Comparison of ENCODE assay signal across 19 cellular contexts in the genomic region with DNA sequence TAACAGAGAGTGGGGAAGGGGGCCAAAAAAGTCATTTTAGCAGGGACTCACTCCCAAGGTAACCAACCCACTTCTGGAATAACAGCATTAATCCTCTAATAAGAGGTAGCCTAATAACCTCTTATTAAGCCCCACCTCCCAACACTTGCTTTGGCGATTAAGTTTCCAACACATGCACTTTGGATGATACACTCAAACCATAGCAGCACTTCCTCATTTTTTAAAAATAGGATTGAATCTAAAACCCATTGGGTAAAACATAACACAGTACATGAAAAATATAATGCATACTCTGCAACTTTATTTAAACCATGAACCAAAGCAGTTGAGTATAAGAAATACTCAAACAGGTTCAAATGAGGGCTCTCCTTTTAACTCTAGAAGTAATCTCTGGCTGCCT.
"Had no signal": no experiment of that assay in that cellular context is flagged by ENCODE, and none has a peak within 500 bp of the region (broad histone marks: within the 10 kb centered on the region; RNA-seq: fewer than 3 reads in every experiment).

No MANE protein-coding gene starts in this region.

- H3K4me3 ChIP-seq: ascending aorta, breast epithelium, gastrocnemius medialis, heart left ventricle, left ventricle myocardium inferior, mucosa of descending colon, transverse colon, vagina had no signal

- H3K27me3 ChIP-seq: ascending aorta, breast epithelium, gastrocnemius medialis, heart left ventricle, transverse colon, vagina had no signal

- H3K36me3 ChIP-seq: ascending aorta, breast epithelium, gastrocnemius medialis, heart left ventricle, left ventricle myocardium inferior, transverse colon, vagina had no signal

- H3K4me1 ChIP-seq: breast epithelium, gastrocnemius medialis, heart left ventricle, left ventricle myocardium inferior, transverse colon, vagina had no signal

- ATAC-seq: esophagus mucosa, gastrocnemius medialis, heart left ventricle, mucosa of descending colon had no signal

- DNase-seq: activated CD4-positive, alpha-beta T cell treated with anti-CD3 and anti-CD28 coated beads, Interleukin-2, amount 10 ng/mL, durations not matched to agents 7 days and 5 days; activated CD4-positive, CD25-positive, alpha-beta regulatory T cell; activated CD8-positive, alpha-beta memory T cell treated with anti-CD3 and anti-CD28 coated beads, Interleukin-2, amount 50 U/mL, for 4 hours; activated effector memory CD4-positive, alpha-beta T cell treated with anti-CD3 and anti-CD28 coated beads, Interleukin-2, amount 50 U/mL, for 16 hours; activated T-cell treated with anti-CD3 and anti-CD28 coated beads, Interleukin-2, amount 50 U/mL, for 48 hours; cortex of kidney; gastrocnemius medialis; heart left ventricle; left ventricle myocardium inferior; mucosa of descending colon; naive B cell; stimulated activated CD4-positive, alpha-beta T cell treated with anti-CD3 and anti-CD28 coated beads, Interleukin-2, amount 100 ng/mL, for 24 hours; stimulated activated naive CD4-positive, alpha-beta T cell treated with Interleukin-2 at 50 U/mL for 16 hours; transverse colon had no signal

- H3K27ac ChIP-seq: breast epithelium, gastrocnemius medialis, heart left ventricle, left ventricle myocardium inferior, transverse colon, vagina had no signal

- FAIRE-seq: TTC549 had no signal

- H3K9me3 ChIP-seq: ascending aorta, breast epithelium, gastrocnemius medialis, heart left ventricle, left ventricle myocardium inferior, mucosa of descending colon, transverse colon, vagina had no signal
